1 cellular context compared by ENCODE assay signal in genomic region chr12:49031573-49032161, GRCh38.
TF ChIP-seq lines count a peak whose summit lies in the region.

No MANE protein-coding gene starts in this region.

TF ChIP-seq in H1, 55 proteins besides CTCF, POLR2A, EP300 and RAD21:
- TF ChIP-seq SAP30 (IDR thresholded peaks at IDR 0.05; ENCODE audit: insufficient read depth, insufficient replicate concordance, low read length) (no peak), SIN3A (conservative IDR thresholded peaks at IDR 0.05 in 1 of 2, IDR thresholded peaks at IDR 0.05 in 1 of 2; ENCODE audit: low read depth in 1 of 2, low read length in 2 of 2) (no peak), CEBPB (IDR thresholded peaks at IDR 0.05; ENCODE audit: low read depth, low read length) (no peak), NRF1 (IDR thresholded peaks at IDR 0.05; ENCODE audit: low read depth, low read length) (no peak)
